18 cellular contexts compared by ENCODE assay signal in the genomic region with DNA sequence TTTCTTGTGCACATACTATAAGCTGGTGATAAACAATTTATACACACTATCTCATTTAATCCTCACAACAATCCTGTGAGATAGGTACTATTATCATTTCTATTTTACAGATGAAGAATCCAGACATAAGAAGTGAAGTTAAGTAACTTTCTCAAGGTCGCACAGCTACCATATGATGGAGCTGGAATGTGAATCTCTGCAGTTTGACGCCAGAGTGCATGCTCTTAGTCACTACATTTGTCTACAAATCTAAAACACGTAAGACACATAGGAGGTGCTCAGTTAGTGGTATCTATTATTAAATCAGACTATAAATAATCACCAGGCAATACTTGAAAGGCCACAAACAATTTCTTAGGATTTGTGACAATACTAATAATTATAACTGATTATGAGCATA. TPM values are rescaled to one million over a fixed set of nuclear protein-coding genes. Genes with fewer than 3 reads are reported as not detected.
A peak's percentile ranks its signal among the peaks of the same experiment; 100 is the strongest.
DNase-seq lines count a peak whose midpoint lies in the region; ATAC-seq, FAIRE-seq and TF ChIP-seq lines count a peak whose summit lies in the region.
"Had no signal": no experiment of that assay in that cellular context is flagged by ENCODE, and none has a peak within 500 bp of the region (broad histone marks: within the 10 kb centered on the region; RNA-seq: fewer than 3 reads in every experiment).

No MANE protein-coding gene starts in this region.

- H3K27me3 Mint-ChIP-seq in T-helper 17 cell: no peaks in the 10 kb centered on the region
- H3K27me3 Mint-ChIP-seq: CD4-positive, alpha-beta memory T cell; IgD-negative memory B cell had no signal

- H3K36me3 ChIP-seq in KMS-11 (ENCODE audit: insufficient read depth) (no peaks in the 10 kb centered on the region), small intestine (ENCODE audit: control insufficient read depth in 2 of 2, insufficient read depth in 2 of 2, low read length in 2 of 2) (no peaks in the 10 kb centered on the region), WERI-Rb-1 (peaks cover 3% of the 10 kb centered on the region; the same call in 1 of the 2 replicates)
- H3K36me3 ChIP-seq: BE2C had no signal

- peaks cover 30% of the 10 kb centered on the region for H3K4me1 Mint-ChIP-seq in T-helper 17 cell

- no peak for TF ChIP-seq CTCF in KMS-11 (conservative IDR thresholded peaks at IDR 0.05; ENCODE audit: low read depth, low read length)
- no peak for TF ChIP-seq CTCF in WERI-Rb-1 (IDR thresholded peaks at IDR 0.05; ENCODE audit: low read depth, low read length)

- H3K9me3 ChIP-seq in T-helper 17 cell (ENCODE audit: control insufficient read depth, low read length, poor library complexity, severe bottlenecking) (no peaks in the 10 kb centered on the region), small intestine (ENCODE audit: control insufficient read depth, low read depth) (no peaks in the 10 kb centered on the region), WERI-Rb-1 (ENCODE audit: severe bottlenecking) (no peaks in the 10 kb centered on the region)
- H3K9me3 ChIP-seq: BE2C had no signal

- H3K79me2 ChIP-seq in KMS-11 (ENCODE audit: insufficient read depth, low read depth): no peaks in the 10 kb centered on the region

- H3K27ac ChIP-seq in KMS-11 (peak overlapping the region; percentile 69; the same call in 1 of the 2 replicates), small intestine (ENCODE audit: low read depth in 1 of 2, low read length in 1 of 2) (no peak overlapping the region), WERI-Rb-1 (no peak overlapping the region)
- H3K27ac ChIP-seq: C4-2B had no signal

- no peak overlapping the region for H3K4me3 Mint-ChIP-seq in T-helper 17 cell
- H3K4me3 Mint-ChIP-seq: IgD-negative memory B cell had no signal

- H3K27ac Mint-ChIP-seq in T-helper 17 cell: peak overlapping the region; percentile 69
- H3K27ac Mint-ChIP-seq: CD4-positive, alpha-beta memory T cell had no signal

- 0 out of 2 replicates have a peak overlapping the region, but pooled peaks have one; percentile 2 for H3K4me2 ChIP-seq in KMS-11

- ATAC-seq in T-helper 17 cell: no peak
- ATAC-seq: HCT116 had no signal

- no peak for FAIRE-seq in small intestine (lab: Jason Lieb, UNC)
- FAIRE-seq: D721Med, H54 had no signal

- no peaks in the 10 kb centered on the region for H4K20me1 ChIP-seq in KMS-11 (ENCODE audit: insufficient read depth)

- no peak overlapping the region for H3K9ac ChIP-seq in KMS-11

- H3K27me3 ChIP-seq in KMS-11 (ENCODE audit: insufficient read depth, low read depth) (no peaks in the 10 kb centered on the region), small intestine (ENCODE audit: control insufficient read depth in 2 of 2, insufficient read depth in 2 of 2, low read length in 2 of 2) (no peaks in the 10 kb centered on the region), WERI-Rb-1 (ENCODE audit: insufficient read depth, low read depth, severe bottlenecking) (no peaks in the 10 kb centered on the region)
- H3K27me3 ChIP-seq: BE2C had no signal

- no peak overlapping the region for H2AFZ ChIP-seq in KMS-11 (ENCODE audit: low read depth)

- DNase-seq in ELR (ENCODE audit: low read depth) (peak; percentile 63), T-helper 17 cell (no peak), iris pigment epithelial cell (ENCODE audit: low read depth) (peak; percentile 93), small intestine (no peak), WERI-Rb-1 (no peak), GOT3 (lab: John Stamatoyannopoulos, UW) (no peak)
- DNase-seq: BE2C; CD4-positive, alpha-beta memory T cell; DMS153; DMS79 treated with DMSO at 0.1 percent for 48 hours; EL; GF-D8 had no signal

- H3K36me3 Mint-ChIP-seq in T-helper 17 cell (ENCODE audit: low read depth): peaks cover 2% of the 10 kb centered on the region
- H3K36me3 Mint-ChIP-seq: CD4-positive, alpha-beta memory T cell had no signal

- H3K4me3 ChIP-seq in KMS-11 (IDR thresholded peaks at IDR 0.05; ENCODE audit: insufficient read depth, low read depth, low read length) (no peak overlapping the region), small intestine (ENCODE audit: low read depth in 1 of 2, low read length in 2 of 2) (no peak overlapping the region), WERI-Rb-1 (ENCODE audit: low read depth, low read length) (no peak overlapping the region)

- peaks cover 92% of the 10 kb centered on the region for H3K4me1 ChIP-seq in KMS-11 (ENCODE audit: low read depth, poor library complexity, severe bottlenecking)
- no peaks in the 10 kb centered on the region for H3K4me1 ChIP-seq in small intestine (ENCODE audit: control insufficient read depth in 2 of 2, insufficient read depth in 1 of 2, low read depth in 1 of 2, low read length in 1 of 2)
- H3K4me1 ChIP-seq: BE2C had no signal

- whole genome bisulfite sequencing in small intestine, 3 donors: 97 to 99% (median 98%) methylated on average over 3 of the region's 3 CpGs

RNA-seq across cellular contexts. Expression of a gene that starts 45.0 kb away (rescaled TPM):
- total RNA-seq in T-helper 17 cell: 1 to 10 TPM; 1.7 to 2.0 TPM
- 10 to 100 TPM; 12.8 to 81.4 (median 72.7) TPM for polyA plus RNA-seq in small intestine

RNA-seq across cellular contexts. Expression of a gene that starts 59.5 kb away (rescaled TPM):
- total RNA-seq in T-helper 17 cell: 1 to 10 TPM; 1.6 to 1.7 TPM
- 1 to 10 TPM; 1.3 to 8.7 (median 8.4) TPM for polyA plus RNA-seq in small intestine
- polyA plus RNA-seq: IgD-negative memory B cell had no signal

RNA-seq across cellular contexts. Expression of a gene that starts 59.9 kb away (rescaled TPM):
- 1 to 10 TPM; 4.9 to 5.7 TPM for total RNA-seq in T-helper 17 cell
- polyA plus RNA-seq in small intestine: 1 to 10 TPM in 1 of 3 donors, under 1 TPM in 1, not detected in 1; 0.30 to 2.7 TPM

Comparison
In these comparisons a context has a peak if more than half of its experiments do, and no peak if none do; other contexts are left out.
1. DNase-seq: peak in ELR (single experiment) and iris pigment epithelial cell (single experiment); none in T-helper 17 cell (0 of 3), small intestine (single experiment), WERI-Rb-1 (single experiment) and GOT3 (single experiment).